ENCODE assay signal across 19 cellular contexts in genomic region chr1:7279753-7280150, GRCh38.
A peak's percentile ranks its signal among the peaks of the same experiment; 100 is the strongest.
DNase-seq lines count a peak whose midpoint lies in the region; ATAC-seq and TF ChIP-seq lines count a peak whose summit lies in the region.
"Had no signal": no experiment of that assay in that cellular context is flagged by ENCODE, and none has a peak within 500 bp of the region (broad histone marks: within the 10 kb centered on the region; RNA-seq: fewer than 3 reads in every experiment).

No MANE protein-coding gene starts in this region.

- H3K27ac ChIP-seq in GM23338 (ENCODE audit: low read depth): no peak overlapping the region
- no peak overlapping the region for H3K27ac ChIP-seq in coronary artery
- no peak overlapping the region for H3K27ac ChIP-seq in left ventricle myocardium inferior (replicated peaks)
- H3K27ac ChIP-seq: KMS-11 had no signal

- H3K36me3 Mint-ChIP-seq in GM23338 (ENCODE audit: low read depth) (no peaks in the 10 kb centered on the region), nephron progenitor cell (ENCODE audit: low read depth) (no peaks in the 10 kb centered on the region)
- H3K36me3 Mint-ChIP-seq: T-cell had no signal

- ATAC-seq in GM23338: peak; percentile 49
- ATAC-seq: HepG2, T-cell had no signal

- H3K4me3 Mint-ChIP-seq in GM23338: no peak overlapping the region
- peak overlapping the region; percentile 44 for H3K4me3 Mint-ChIP-seq in nephron progenitor cell
- H3K4me3 Mint-ChIP-seq: B cell; CD4-positive, alpha-beta T cell; HFFc6; T-cell had no signal

- H3F3A ChIP-seq in GM23338 (replicated peaks; ENCODE audit: low read depth): no peaks in the 10 kb centered on the region

- H3K27ac Mint-ChIP-seq in GM23338 (no peak overlapping the region), nephron progenitor cell (no peak overlapping the region)
- H3K27ac Mint-ChIP-seq: B cell; CD4-positive, alpha-beta T cell; HFFc6; T-cell had no signal

- H3K9me3 Mint-ChIP-seq in GM23338 (no peaks in the 10 kb centered on the region; the same call in 1 of the 3 replicates), nephron progenitor cell (peaks cover 21% of the 10 kb centered on the region)
- H3K9me3 Mint-ChIP-seq: HFFc6 had no signal

- no peaks in the 10 kb centered on the region for H3K27me3 ChIP-seq in GM23338 (ENCODE audit: insufficient read depth)
- H3K27me3 ChIP-seq in left ventricle myocardium inferior (ENCODE audit: low read depth): peaks cover 16% of the 10 kb centered on the region

- DNase-seq in GM23338 (ENCODE audit: low spot score) (no peak), NCI-H345 treated with DMSO at 0.1 percent for 48 hours (lab: John Stamatoyannopoulos, UW; ENCODE audit: unreplicated experiment) (peak; percentile 28), coronary artery (ENCODE audit: low spot score) (peak; percentile 45), nephron progenitor cell (no peak), T-helper 1 cell (no peak), inferior parietal cortex (ENCODE audit: extremely low spot score) (no peak), left ventricle myocardium inferior (no peak)
- DNase-seq: ACHN; CD4-positive, alpha-beta T cell; DND-41; HFFc6; NCI-H1048; NCI-H1694 treated with DMSO at 0.1 percent for 48 hours; NCI-H226; SK-N-SH; T-cell had no signal

- peaks cover 38% of the 10 kb centered on the region for H3K4me1 Mint-ChIP-seq in GM23338
- peaks cover 19% of the 10 kb centered on the region for H3K4me1 Mint-ChIP-seq in nephron progenitor cell
- H3K4me1 Mint-ChIP-seq: B cell, T-cell had no signal

- TF ChIP-seq CTCF in GM23338 (conservative IDR thresholded peaks at IDR 0.05; ENCODE audit: low read depth in 2 of 2) (no peak), coronary artery (IDR thresholded peaks at IDR 0.05) (no peak), nephron progenitor cell (IDR thresholded peaks at IDR 0.05) (no peak), left ventricle myocardium inferior (IDR thresholded peaks at IDR 0.05; ENCODE audit: borderline replicate concordance) (no peak)

- no peaks in the 10 kb centered on the region for H3K79me2 ChIP-seq in GM23338 (replicated peaks; ENCODE audit: insufficient read depth)

- H4K20me1 ChIP-seq in GM23338 (replicated peaks; ENCODE audit: insufficient read depth): no peaks in the 10 kb centered on the region

- H3K27me3 Mint-ChIP-seq in GM23338 (ENCODE audit: insufficient read depth, low read depth, poor library complexity) (peaks cover 6% of the 10 kb centered on the region), nephron progenitor cell (ENCODE audit: low read depth, poor library complexity) (peaks cover 5% of the 10 kb centered on the region)

- H3K9me3 ChIP-seq in left ventricle myocardium inferior (replicated peaks): peaks cover 26% of the 10 kb centered on the region
- H3K9me3 ChIP-seq: SK-N-SH had no signal

- H3K4me1 ChIP-seq in GM23338 (ENCODE audit: insufficient read depth) (peaks cover 14% of the 10 kb centered on the region), left ventricle myocardium inferior (no peaks in the 10 kb centered on the region)

- H3K36me3 ChIP-seq in GM23338 (ENCODE audit: insufficient read depth): no peaks in the 10 kb centered on the region
- no peaks in the 10 kb centered on the region for H3K36me3 ChIP-seq in left ventricle myocardium inferior

- H3K4me2 ChIP-seq in GM23338: peak overlapping the region; percentile 21; the same call in 1 of the 2 replicates
- H3K4me2 ChIP-seq: KMS-11, SK-N-SH had no signal

- intact Hi-C loops in left ventricle myocardium inferior (cut with micrococcal nuclease): no loop called here

- no peak overlapping the region for H3K4me3 ChIP-seq in GM23338
- H3K4me3 ChIP-seq in coronary artery: no peak overlapping the region
- H3K4me3 ChIP-seq in left ventricle myocardium inferior: no peak overlapping the region

- H3K9me2 ChIP-seq in GM23338 (ENCODE audit: insufficient read depth): no peaks in the 10 kb centered on the region; the same call in 1 of the 2 replicates
- H3K9me2 ChIP-seq: SK-N-SH had no signal

- 0 out of 2 replicates have a peak overlapping the region, but pooled peaks have one; percentile 38 for H2AFZ ChIP-seq in GM23338

TF ChIP-seq in GM23338, 12 proteins besides CTCF, POLR2A, EP300 and RAD21:
- no peak for TF ChIP-seq ZNF331 (CRISPR knock-in tag; IDR thresholded peaks at IDR 0.05; ENCODE audit: low read depth)
- TF ChIP-seq EZH2phosphoT487 (IDR thresholded peaks at IDR 0.05; ENCODE audit: unreplicated experiment): no peak
- TF ChIP-seq POLR2AphosphoS5 (IDR thresholded peaks at IDR 0.05; ENCODE audit: low read depth): no peak
- TF ChIP-seq NANOG (IDR thresholded peaks at IDR 0.05; ENCODE audit: borderline replicate concordance): no peak
- TF ChIP-seq EZH2 (IDR thresholded peaks at IDR 0.05; ENCODE audit: low read depth, unreplicated experiment): no peak
- no peak for TF ChIP-seq JUNB (IDR thresholded peaks at IDR 0.05; ENCODE audit: unreplicated experiment)
- TF ChIP-seq REST (IDR thresholded peaks at IDR 0.05; ENCODE audit: unreplicated experiment): no peak
- no peak for TF ChIP-seq ETS1 (IDR thresholded peaks at IDR 0.05)
- no peak for TF ChIP-seq CREB1 (CRISPR knock-in tag; IDR thresholded peaks at IDR 0.05; ENCODE audit: low read depth)
- no peak for TF ChIP-seq STAT1 (IDR thresholded peaks at IDR 0.05; ENCODE audit: unreplicated experiment)

Comparison
In these comparisons a context has a peak if more than half of its experiments do, and no peak if none do; other contexts are left out.
1. DNase-seq: peak in NCI-H345 treated with DMSO at 0.1 percent for 48 hours (single experiment) and coronary artery (single experiment); none in GM23338 (single experiment), nephron progenitor cell (single experiment), T-helper 1 cell (0 of 5), inferior parietal cortex (single experiment) and left ventricle myocardium inferior (single experiment).